Comparison of ENCODE assay signal across 36 cellular contexts in the genomic region with DNA sequence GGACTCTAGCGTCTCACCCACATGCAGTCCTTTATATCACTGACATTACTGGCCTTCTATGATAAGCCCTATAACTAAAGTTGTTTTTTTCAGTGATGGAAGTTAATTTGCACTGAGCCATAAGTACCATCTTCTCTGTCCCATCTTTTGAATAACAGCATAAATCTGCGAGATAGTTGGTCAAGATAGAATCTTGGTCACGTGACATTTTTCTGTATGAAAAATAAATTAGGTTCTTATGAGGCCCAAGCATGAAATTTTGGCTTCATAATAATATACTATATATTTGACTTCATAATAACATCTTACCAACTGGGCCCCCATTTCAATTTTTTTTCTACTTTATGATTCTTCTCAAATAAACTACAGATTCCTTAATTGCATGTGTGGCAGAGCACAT.
"Had no signal": no experiment of that assay in that cellular context is flagged by ENCODE, and none has a peak within 500 bp of the region (broad histone marks: within the 10 kb centered on the region; RNA-seq: fewer than 3 reads in every experiment).

No MANE protein-coding gene starts in this region.

- H3K36me3 ChIP-seq: MG63 had no signal

- H3K27me3 ChIP-seq: MG63 had no signal

- H3K9me3 ChIP-seq: MG63 had no signal

- DNase-seq: Karpas-422, Kasumi-1, MG63, MM.1S, MV-4-11, NCI-H1048, NCI-H1092, NCI-H1092 treated with DMSO at 0.1 percent for 48 hours, NCI-H1105, NCI-H1105 treated with DMSO at 0.1 percent for 48 hours, NCI-H1417, NCI-H1417 treated with DMSO at 0.1 percent for 48 hours, NCI-H1436, NCI-H1436 treated with DMSO at 0.1 percent for 48 hours, NCI-H146, NCI-H1694, NCI-H1694 treated with DMSO at 0.1 percent for 48 hours, NCI-H187, NCI-H187 treated with DMSO at 0.1 percent for 48 hours, NCI-H1930, NCI-H2029, NCI-H2029 treated with DMSO at 0.1 percent for 48 hours, NCI-H2081, NCI-H2081 treated with DMSO at 0.1 percent for 48 hours, NCI-H2107, NCI-H2171, NCI-H2171 treated with DMSO at 0.1 percent for 48 hours, NCI-H2227 treated with DMSO at 0.1 percent for 48 hours, NCI-H226, NCI-H345, NCI-H446, NCI-H446 treated with DMSO at 0.1 percent for 48 hours, NCI-H510A, NCI-H510A treated with DMSO at 0.1 percent for 48 hours, NCI-H524, NCI-H524 treated with DMSO at 0.1 percent for 48 hours had no signal

- H3K4me3 ChIP-seq: MG63 had no signal
